1 cellular context compared by ENCODE assay signal in the genomic region with DNA sequence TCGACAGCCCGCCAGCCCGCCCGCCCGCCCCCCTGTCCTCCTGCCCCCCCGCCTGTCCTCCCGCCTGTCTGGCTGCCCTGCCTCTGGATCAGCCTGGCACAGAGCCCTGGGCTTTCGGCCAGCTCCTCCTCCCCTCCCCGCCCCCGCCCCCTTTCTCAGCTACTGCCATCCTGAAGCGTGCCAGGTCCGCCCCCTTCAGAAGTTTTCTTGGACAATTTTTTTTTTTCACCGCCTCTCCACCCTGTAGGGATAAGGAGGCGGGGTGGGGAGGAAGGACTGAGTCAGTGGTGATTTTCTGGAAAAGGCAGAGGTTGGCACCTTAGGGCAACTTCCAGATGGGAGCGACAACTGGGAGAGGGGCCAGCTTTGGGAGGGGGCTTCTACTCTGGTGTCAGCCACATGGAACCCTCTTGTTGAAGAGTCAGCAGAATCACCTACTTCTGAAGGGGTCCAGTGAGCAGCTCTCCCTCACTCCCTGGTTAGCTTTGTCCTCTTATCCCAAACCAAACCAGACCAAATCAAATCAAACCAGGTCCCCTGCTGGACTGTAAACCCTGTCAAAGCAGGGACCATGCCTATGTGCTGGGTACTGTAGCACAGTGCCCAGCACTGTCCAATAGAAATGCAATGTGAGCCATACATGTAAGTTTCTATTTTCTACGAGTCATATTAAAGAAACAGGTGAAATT.
TF ChIP-seq lines count a peak whose summit lies in the region.

No MANE protein-coding gene starts in this region.

TF ChIP-seq in HEK293, 187 proteins besides CTCF, POLR2A, EP300 and RAD21 (continued from another document):
- TF ChIP-seq KLF17 (tag by site-specific recombination; IDR thresholded peaks at IDR 0.05) (peak; percentile 34; the same call in 1 of the 2 replicates), ZIC2 (tag by site-specific recombination; IDR thresholded peaks at IDR 0.05) (0 out of 2 replicates have a peak, but pooled peaks have one; percentile 26), EGR2 (tag by site-specific recombination; IDR thresholded peaks at IDR 0.05; ENCODE audit: low read depth) (peak; percentile 91), KLF16 (tag by site-specific recombination; IDR thresholded peaks at IDR 0.05) (0 out of 2 replicates have a peak, but pooled peaks have one; percentile 78), ZNF600 (tag by site-specific recombination; IDR thresholded peaks at IDR 0.05) (peak; percentile 52; the same call in 1 of the 2 replicates), ZNF660 (tag by site-specific recombination; IDR thresholded peaks at IDR 0.05) (peak; percentile 47; the same call in 1 of the 2 replicates), KLF8 (tag by site-specific recombination; IDR thresholded peaks at IDR 0.05) (0 out of 2 replicates have a peak, but pooled peaks have one; percentile 42), ZNF473 (tag by site-specific recombination; IDR thresholded peaks at IDR 0.05) (no peak), ZEB2 (tag by site-specific recombination; IDR thresholded peaks at IDR 0.05) (peak; percentile 36; the same call in 1 of the 2 replicates), GFI1B (tag by site-specific recombination; IDR thresholded peaks at IDR 0.05) (no peak), ZFHX2 (tag by site-specific recombination; conservative IDR thresholded peaks at IDR 0.05) (peak; percentile 86), ZNF341 (tag by site-specific recombination; IDR thresholded peaks at IDR 0.05; ENCODE audit: low read depth) (peak; percentile 21; the same call in 1 of the 2 replicates), ZNF624 (tag by site-specific recombination; IDR thresholded peaks at IDR 0.05) (no peak), PRDM6 (tag by site-specific recombination; IDR thresholded peaks at IDR 0.05) (peak; percentile 39; the same call in 1 of the 2 replicates), ZNF560 (tag by site-specific recombination; IDR thresholded peaks at IDR 0.05; ENCODE audit: borderline replicate concordance) (no peak), FEZF1 (tag by site-specific recombination; IDR thresholded peaks at IDR 0.05) (peak; percentile 26; the same call in 1 of the 2 replicates)
- TF ChIP-seq, protein P1, sequence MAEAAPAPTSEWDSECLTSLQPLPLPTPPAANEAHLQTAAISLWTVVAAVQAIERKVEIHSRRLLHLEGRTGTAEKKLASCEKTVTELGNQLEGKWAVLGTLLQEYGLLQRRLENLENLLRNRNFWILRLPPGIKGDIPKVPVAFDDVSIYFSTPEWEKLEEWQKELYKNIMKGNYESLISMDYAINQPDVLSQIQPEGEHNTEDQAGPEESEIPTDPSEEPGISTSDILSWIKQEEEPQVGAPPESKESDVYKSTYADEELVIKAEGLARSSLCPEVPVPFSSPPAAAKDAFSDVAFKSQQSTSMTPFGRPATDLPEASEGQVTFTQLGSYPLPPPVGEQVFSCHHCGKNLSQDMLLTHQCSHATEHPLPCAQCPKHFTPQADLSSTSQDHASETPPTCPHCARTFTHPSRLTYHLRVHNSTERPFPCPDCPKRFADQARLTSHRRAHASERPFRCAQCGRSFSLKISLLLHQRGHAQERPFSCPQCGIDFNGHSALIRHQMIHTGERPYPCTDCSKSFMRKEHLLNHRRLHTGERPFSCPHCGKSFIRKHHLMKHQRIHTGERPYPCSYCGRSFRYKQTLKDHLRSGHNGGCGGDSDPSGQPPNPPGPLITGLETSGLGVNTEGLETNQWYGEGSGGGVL (tag by site-specific recombination; IDR thresholded peaks at IDR 0.05), result peak; percentile 52
